ENCODE assay signal across 17 cellular contexts in the genomic region with DNA sequence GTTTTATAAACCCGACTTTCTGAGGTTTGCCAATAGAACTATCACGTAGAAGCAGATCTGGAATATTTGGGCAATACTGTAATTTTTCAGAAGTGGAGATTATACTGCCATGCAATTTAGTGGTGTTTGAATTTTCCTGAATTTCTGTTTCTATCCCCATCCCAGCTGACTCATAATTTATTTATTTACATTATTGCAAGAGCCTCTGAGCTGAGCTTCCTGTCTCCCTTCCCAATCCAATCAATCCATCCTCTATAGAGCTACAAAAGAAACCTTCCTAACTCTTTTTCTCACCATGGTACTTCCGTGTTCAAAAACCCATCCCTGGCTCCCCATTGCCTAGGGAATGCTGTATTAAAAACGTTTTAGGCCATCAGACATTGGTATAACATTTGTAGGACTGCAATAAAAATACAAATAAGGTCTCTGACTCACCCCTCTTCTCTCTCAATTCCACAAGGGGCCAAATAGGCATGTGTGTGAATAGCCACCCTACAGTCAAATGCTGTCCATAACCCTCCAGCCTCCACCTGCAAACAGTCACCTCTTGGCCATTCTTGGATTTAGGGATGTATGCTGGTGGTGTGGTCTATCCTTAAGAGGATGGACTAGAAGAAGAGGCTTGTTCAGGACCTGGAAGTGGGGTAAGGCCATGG.
"Had no signal": no experiment of that assay in that cellular context is flagged by ENCODE, and none has a peak within 500 bp of the region (broad histone marks: within the 10 kb centered on the region; RNA-seq: fewer than 3 reads in every experiment).

No MANE protein-coding gene starts in this region.

- H3K27ac Mint-ChIP-seq: activated CD8-positive, alpha-beta T cell treated with anti-CD3 and anti-CD28 coated beads for 36 hours; immature natural killer cell; naive thymus-derived CD4-positive, alpha-beta T cell had no signal

- H3K36me3 Mint-ChIP-seq: immature natural killer cell; naive thymus-derived CD4-positive, alpha-beta T cell had no signal

- H3K4me3 Mint-ChIP-seq: activated CD8-positive, alpha-beta T cell treated with anti-CD3 and anti-CD28 coated beads for 36 hours; immature natural killer cell; naive thymus-derived CD4-positive, alpha-beta T cell; stimulated activated naive CD8-positive, alpha-beta T cell treated with anti-CD3 and anti-CD28 coated beads, Interleukin-15, amount 100 ng/mL, for 72 hours had no signal

- H3K4me3 ChIP-seq: coronary artery, lung, skin epidermis, thoracic aorta, uterus had no signal

- H3K9me3 ChIP-seq: thoracic aorta, uterus had no signal

- H3K36me3 ChIP-seq: thoracic aorta, uterus had no signal

- H3K27ac ChIP-seq: coronary artery, parathyroid adenoma, skin epidermis, thoracic aorta, uterus had no signal

- H3K4me1 ChIP-seq: parathyroid adenoma, uterus had no signal

- H3K9me3 Mint-ChIP-seq: activated CD8-positive, alpha-beta T cell treated with anti-CD3 and anti-CD28 coated beads for 36 hours; stimulated activated naive CD8-positive, alpha-beta T cell treated with anti-CD3 and anti-CD28 coated beads, Interleukin-15, amount 100 ng/mL, for 72 hours had no signal

- DNase-seq: activated CD4-positive, alpha-beta T cell treated with anti-CD3 and anti-CD28 coated beads for 1 hour; activated CD8-positive, alpha-beta memory T cell treated with anti-CD3 and anti-CD28 coated beads, Interleukin-2, amount 50 U/mL, for 4 hours; activated CD8-positive, alpha-beta T cell treated with anti-CD3 and anti-CD28 coated beads for 36 hours; caudate nucleus; effector CD4-positive, alpha-beta T cell; glutamatergic neuron; immature natural killer cell; left colon; naive thymus-derived CD4-positive, alpha-beta T cell; stimulated activated CD4-positive, alpha-beta T cell treated with anti-CD3 and anti-CD28 coated beads, Interleukin-4, amount 100 ng/mL, for 4 hours; stimulated activated naive CD8-positive, alpha-beta T cell treated with anti-CD3 and anti-CD28 coated beads, Interleukin-15, amount 100 ng/mL, for 72 hours; uterus had no signal

- H3K27me3 ChIP-seq: uterus had no signal

- H3K4me1 Mint-ChIP-seq: immature natural killer cell; naive thymus-derived CD4-positive, alpha-beta T cell; stimulated activated naive CD8-positive, alpha-beta T cell treated with anti-CD3 and anti-CD28 coated beads, Interleukin-15, amount 100 ng/mL, for 72 hours had no signal
